ENCODE assay signal across 1 cellular context in genomic region chr18:48135436-48135966, GRCh38.
TF ChIP-seq lines count a peak whose summit lies in the region.

No MANE protein-coding gene starts in this region.

TF ChIP-seq in H1, 55 proteins besides CTCF, POLR2A, EP300 and RAD21:
- no peak for TF ChIP-seq RXRA (IDR thresholded peaks at IDR 0.05; ENCODE audit: insufficient read depth, low read depth, low read length)
TF ChIP-seq in H1: peak in this region for 0.
